ENCODE assay signal across 1 cellular context in genomic region chr11:130247289-130247688, GRCh38.
TF ChIP-seq lines count a peak whose summit lies in the region.

No MANE protein-coding gene starts in this region.

TF ChIP-seq in GM23338, 12 proteins besides CTCF, POLR2A, EP300 and RAD21 (continued from another document):
- TF ChIP-seq ZNF462 (CRISPR knock-in tag; IDR thresholded peaks at IDR 0.05) = no peak
